12 cellular contexts compared by ENCODE assay signal in the genomic region with DNA sequence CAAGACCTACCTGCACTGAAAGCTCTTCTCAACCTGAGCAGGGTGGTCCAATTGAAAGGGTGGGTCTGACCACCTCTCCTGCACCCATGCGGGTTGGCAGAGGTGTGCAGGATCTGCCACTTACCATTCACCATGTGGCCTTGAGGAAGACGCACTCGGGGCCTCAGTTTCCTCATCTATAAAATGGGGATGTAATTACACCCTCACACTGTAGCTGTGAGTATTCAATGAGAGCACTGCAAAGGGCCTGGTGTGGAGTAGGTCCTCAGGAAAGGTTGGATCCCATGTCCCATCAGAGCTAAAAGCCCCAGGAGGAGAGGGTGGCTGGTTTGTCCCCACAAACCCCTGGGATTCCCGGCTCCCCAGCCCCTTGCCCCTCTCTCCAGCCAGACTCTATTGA. TPM values are rescaled to one million over a fixed set of nuclear protein-coding genes. Genes with fewer than 3 reads are reported as not detected.
DNase-seq lines count a peak whose midpoint lies in the region; ATAC-seq and TF ChIP-seq lines count a peak whose summit lies in the region.
"Had no signal": no experiment of that assay in that cellular context is flagged by ENCODE, and none has a peak within 500 bp of the region (broad histone marks: within the 10 kb centered on the region; RNA-seq: fewer than 3 reads in every experiment).

No MANE protein-coding gene starts in this region.

- peaks cover 26% of the 10 kb centered on the region for H3K79me1 ChIP-seq in trophoblast cell (ENCODE audit: low read length)

- peak overlapping the region; percentile 71 for H2BK120ac ChIP-seq in trophoblast cell (ENCODE audit: insufficient read depth, low read length, poor library complexity)

- intact Hi-C loops in ascending aorta (cut with DNase I) = loop anchor here (1.0 kb wide), 3 partner anchors 20 to 28 kb away; a partner anchor contains a TSS
- intact Hi-C loops in activated T-helper 2 cell treated with anti-CD3 and anti-CD28 coated beads, Interferon-gamma antibody, Interleukin-2, Interleukin-4, amounts not matched to agents 10 μg/mL and 5 μg/mL and 100 μg/mL, durations not matched to agents 14 hours and 24 hours and 36 hours (cut with micrococcal nuclease) = no loop called here

- POLR2A ChIA-PET in AG04450 (lab: Yijun Ruan, JAX) = interaction anchor here (0.6 to 2.4 kb wide), 4 partner anchors 15 to 60 kb away, joined by 3 to 15 read pairs (median 5); no protein-coding TSS in a partner anchor

- H3K36me3 Mint-ChIP-seq in activated T-helper 2 cell treated with anti-CD3 and anti-CD28 coated beads, Interferon-gamma antibody, Interleukin-2, Interleukin-4, amounts not matched to agents 10 μg/mL and 5 μg/mL and 100 μg/mL, durations not matched to agents 14 hours and 24 hours and 36 hours (ENCODE audit: low read depth) = peaks cover 9% of the 10 kb centered on the region
- peaks cover 5% of the 10 kb centered on the region for H3K36me3 Mint-ChIP-seq in activated naive CD8-positive, alpha-beta T cell treated with anti-CD3 and anti-CD28 coated beads for 36 hours
- H3K36me3 Mint-ChIP-seq: activated CD8-positive, alpha-beta memory T cell treated with anti-CD3 and anti-CD28 coated beads, Interleukin-2, amount 10 ng/mL, durations not matched to agents 7 days and 5 days had no signal

- H3K9ac ChIP-seq in trophoblast cell (ENCODE audit: low read length) = peak overlapping the region; percentile 62

- H2AFZ ChIP-seq in trophoblast cell (ENCODE audit: insufficient read depth, low read length, poor library complexity) = peak overlapping the region; percentile 2

- H2BK12ac ChIP-seq in trophoblast cell (ENCODE audit: low read length) = peak overlapping the region; percentile 47

- no peak for DNase-seq in AG04450 (ENCODE audit: low read depth, low spot score)
- DNase-seq in ascending aorta (ENCODE audit: low spot score in 2 of 2) = no peak
- DNase-seq in right atrium auricular region (ENCODE audit: low spot score) = no peak
- no peak for DNase-seq in trophoblast cell
- DNase-seq in activated T-helper 2 cell treated with anti-CD3 and anti-CD28 coated beads, Interferon-gamma antibody, Interleukin-2, Interleukin-4, amounts not matched to agents 10 μg/mL and 5 μg/mL and 100 μg/mL, durations not matched to agents 14 hours and 24 hours and 36 hours (ENCODE audit: low spot score) = no peak
- no peak for DNase-seq in germinal center (ENCODE audit: low spot score)
- DNase-seq in activated naive CD8-positive, alpha-beta T cell treated with anti-CD3 and anti-CD28 coated beads for 36 hours = no peak
- DNase-seq: activated CD8-positive, alpha-beta memory T cell treated with anti-CD3 and anti-CD28 coated beads, Interleukin-2, amount 10 ng/mL, durations not matched to agents 7 days and 5 days; cerebellar nuclear complex; NCI-H524; stimulated activated CD8-positive, alpha-beta memory T cell treated with anti-CD3 and anti-CD28 coated beads, Interleukin-4, amount 100 ng/mL, for 48 hours had no signal

- peak overlapping the region; percentile 24 for H3K18ac ChIP-seq in trophoblast cell (ENCODE audit: low read length)

- peak overlapping the region; percentile 16 for H4K8ac ChIP-seq in trophoblast cell (ENCODE audit: low read depth, low read length)

- H4K91ac ChIP-seq in trophoblast cell (ENCODE audit: low read depth, low read length) = peak overlapping the region; percentile 89

- no peaks in the 10 kb centered on the region for H3K4me1 Mint-ChIP-seq in activated T-helper 2 cell treated with anti-CD3 and anti-CD28 coated beads, Interferon-gamma antibody, Interleukin-2, Interleukin-4, amounts not matched to agents 10 μg/mL and 5 μg/mL and 100 μg/mL, durations not matched to agents 14 hours and 24 hours and 36 hours (ENCODE audit: low read depth)
- H3K4me1 Mint-ChIP-seq in activated naive CD8-positive, alpha-beta T cell treated with anti-CD3 and anti-CD28 coated beads for 36 hours = no peaks in the 10 kb centered on the region
- H3K4me1 Mint-ChIP-seq: activated CD8-positive, alpha-beta memory T cell treated with anti-CD3 and anti-CD28 coated beads, Interleukin-2, amount 10 ng/mL, durations not matched to agents 7 days and 5 days had no signal

- CTCF ChIA-PET in AG04450 (lab: Charles Lee) = interaction anchor here (0.9 to 2.0 kb wide), 4 partner anchors 24 to 30 kb away, joined by 3 to 4 read pairs (median 3); no protein-coding TSS in a partner anchor

- H3K27me3 ChIP-seq in AG04450 (ENCODE audit: control insufficient read depth, insufficient read depth, low read length) (no peaks in the 10 kb centered on the region), ascending aorta (no peaks in the 10 kb centered on the region), right atrium auricular region (no peaks in the 10 kb centered on the region), trophoblast cell (ENCODE audit: insufficient read depth, low read length) (no peaks in the 10 kb centered on the region)

- no peaks in the 10 kb centered on the region for H3K9me3 Mint-ChIP-seq in activated T-helper 2 cell treated with anti-CD3 and anti-CD28 coated beads, Interferon-gamma antibody, Interleukin-2, Interleukin-4, amounts not matched to agents 10 μg/mL and 5 μg/mL and 100 μg/mL, durations not matched to agents 14 hours and 24 hours and 36 hours
- no peaks in the 10 kb centered on the region for H3K9me3 Mint-ChIP-seq in activated naive CD8-positive, alpha-beta T cell treated with anti-CD3 and anti-CD28 coated beads for 36 hours

- no peak overlapping the region for H3K4me3 Mint-ChIP-seq in activated T-helper 2 cell treated with anti-CD3 and anti-CD28 coated beads, Interferon-gamma antibody, Interleukin-2, Interleukin-4, amounts not matched to agents 10 μg/mL and 5 μg/mL and 100 μg/mL, durations not matched to agents 14 hours and 24 hours and 36 hours (ENCODE audit: low read depth)
- no peak overlapping the region for H3K4me3 Mint-ChIP-seq in activated naive CD8-positive, alpha-beta T cell treated with anti-CD3 and anti-CD28 coated beads for 36 hours
- H3K4me3 Mint-ChIP-seq: activated CD8-positive, alpha-beta memory T cell treated with anti-CD3 and anti-CD28 coated beads, Interleukin-2, amount 10 ng/mL, durations not matched to agents 7 days and 5 days had no signal

- peak overlapping the region; percentile 31 for H3K14ac ChIP-seq in trophoblast cell (ENCODE audit: low read length)

- H3K27ac Mint-ChIP-seq in activated T-helper 2 cell treated with anti-CD3 and anti-CD28 coated beads, Interferon-gamma antibody, Interleukin-2, Interleukin-4, amounts not matched to agents 10 μg/mL and 5 μg/mL and 100 μg/mL, durations not matched to agents 14 hours and 24 hours and 36 hours = no peak overlapping the region
- no peak overlapping the region for H3K27ac Mint-ChIP-seq in activated naive CD8-positive, alpha-beta T cell treated with anti-CD3 and anti-CD28 coated beads for 36 hours
- H3K27ac Mint-ChIP-seq: activated CD8-positive, alpha-beta memory T cell treated with anti-CD3 and anti-CD28 coated beads, Interleukin-2, amount 10 ng/mL, durations not matched to agents 7 days and 5 days had no signal

- no CpG with 5 or more reads among the region's 4 CpGs for WGBS in trophoblast cell (ENCODE audit: extremely low coverage, insufficient coverage, insufficient read length)

- H3K4me1 ChIP-seq in ascending aorta = peaks cover under 1 to 9% of the 10 kb centered on the region in 2 donors
- H3K4me1 ChIP-seq in right atrium auricular region = peaks cover 0 to 59% of the 10 kb centered on the region in 2 donors
- peaks cover 50 to 51% of the 10 kb centered on the region in 2 experiments for H3K4me1 ChIP-seq in trophoblast cell (ENCODE audit: control insufficient read depth in 1 of 2, insufficient read depth in 2 of 2, low read length in 2 of 2)

- H2AK5ac ChIP-seq in trophoblast cell (ENCODE audit: low read length) = peak overlapping the region; percentile 40

- peak overlapping the region; percentile 60 for H2BK5ac ChIP-seq in trophoblast cell (ENCODE audit: low read depth, low read length, poor library complexity)

- peak overlapping the region; percentile 96 for H3K27ac ChIP-seq in AG04450 (ENCODE audit: low read depth, low read length)
- H3K27ac ChIP-seq in ascending aorta = peak overlapping the region; percentile 96 to 98
- peak overlapping the region; percentile 86 to 88 for H3K27ac ChIP-seq in right atrium auricular region
- peak overlapping the region; percentile 88 for H3K27ac ChIP-seq in trophoblast cell (ENCODE audit: low read depth, low read length)

- peak overlapping the region; percentile 7 for H4K12ac ChIP-seq in trophoblast cell (ENCODE audit: low read depth, low read length)

- H3K4ac ChIP-seq in trophoblast cell (ENCODE audit: low read depth, low read length) = peak overlapping the region; percentile 70

- no peak for ATAC-seq in GM18517 (IDR thresholded peaks at IDR 0.05; ENCODE audit: unreplicated experiment)
- ATAC-seq: activated CD8-positive, alpha-beta memory T cell treated with anti-CD3 and anti-CD28 coated beads, Interleukin-2, amount 10 ng/mL, durations not matched to agents 7 days and 5 days had no signal

- H3K79me2 ChIP-seq in trophoblast cell (ENCODE audit: control insufficient read depth, insufficient read depth, low read length, poor library complexity) = peaks cover 40% of the 10 kb centered on the region

- H3K4me3 ChIP-seq in AG04450 (ENCODE audit: low read depth, low read length) (peak overlapping the region; percentile 88), ascending aorta (peak overlapping the region; percentile 68 to 97), right atrium auricular region (peak overlapping the region; percentile 58 to 62), trophoblast cell (ENCODE audit: low read depth, low read length) (no peak overlapping the region)

- TF ChIP-seq CTCF in AG04450 (IDR thresholded peaks at IDR 0.05; ENCODE audit: low read depth, low read length) (no peak), ascending aorta (IDR thresholded peaks at IDR 0.05) (peak in 1 of 3 experiments; percentile 12), right atrium auricular region (IDR thresholded peaks at IDR 0.05) (no peak)

- H3K4me2 ChIP-seq in trophoblast cell (ENCODE audit: low read length) = peak overlapping the region; percentile 52

- no peak overlapping the region for H3K23ac ChIP-seq in trophoblast cell (ENCODE audit: low read length)

- no peaks in the 10 kb centered on the region for H3K27me3 Mint-ChIP-seq in activated T-helper 2 cell treated with anti-CD3 and anti-CD28 coated beads, Interferon-gamma antibody, Interleukin-2, Interleukin-4, amounts not matched to agents 10 μg/mL and 5 μg/mL and 100 μg/mL, durations not matched to agents 14 hours and 24 hours and 36 hours (ENCODE audit: low read depth)
- H3K27me3 Mint-ChIP-seq in activated naive CD8-positive, alpha-beta T cell treated with anti-CD3 and anti-CD28 coated beads for 36 hours = no peaks in the 10 kb centered on the region
- H3K27me3 Mint-ChIP-seq: activated CD8-positive, alpha-beta memory T cell treated with anti-CD3 and anti-CD28 coated beads, Interleukin-2, amount 10 ng/mL, durations not matched to agents 7 days and 5 days had no signal

- H3K9me3 ChIP-seq in AG04450 (ENCODE audit: control insufficient read depth, insufficient read depth, low read length) (no peaks in the 10 kb centered on the region; the same call in 1 of the 2 replicates), ascending aorta (no peaks in the 10 kb centered on the region), right atrium auricular region (no peaks in the 10 kb centered on the region), trophoblast cell (ENCODE audit: insufficient read depth, low read depth, low read length) (no peaks in the 10 kb centered on the region)

- H3K36me3 ChIP-seq in ascending aorta (peaks cover 39 to 68% of the 10 kb centered on the region in 2 donors), right atrium auricular region (peaks cover 58% of the 10 kb centered on the region), trophoblast cell (ENCODE audit: control insufficient read depth in 1 of 2, insufficient read depth in 2 of 2, low read length in 2 of 2) (peaks cover 35 to 37% of the 10 kb centered on the region in 2 experiments)

RNA-seq across cellular contexts. Expression of a gene that starts 0.6 kb away (rescaled TPM):
- 3,100 and 3,444 TPM in 2 replicates for polyA plus RNA-seq in AG04450 (2011; rRNA removed)
- polyA minus RNA-seq in AG04450 (2011; rRNA and poly(A)+ RNA removed) = 838 and 956 TPM in 2 replicates
- total RNA-seq in ascending aorta = 6,542 TPM
- 1,000 to 10,000 TPM in 1 of 2 donors, 100 to 1,000 TPM in 1; 442 to 1,859 TPM for total RNA-seq in right atrium auricular region
- polyA plus RNA-seq in trophoblast cell (2013) = 876 and 888 TPM in 2 replicates
- 3.1 and 3.8 TPM in 2 replicates for total RNA-seq in activated T-helper 2 cell treated with anti-CD3 and anti-CD28 coated beads, Interferon-gamma antibody, Interleukin-2, Interleukin-4, amounts not matched to agents 10 μg/mL and 5 μg/mL and 100 μg/mL, durations not matched to agents 14 hours and 24 hours and 36 hours
- 1 to 10 TPM; 2.0 TPM for total RNA-seq in activated naive CD8-positive, alpha-beta T cell treated with anti-CD3 and anti-CD28 coated beads for 36 hours

RNA-seq across cellular contexts. Expression of a gene that starts 20.1 kb away (rescaled TPM):
- 32.5 and 45.0 TPM in 2 replicates for polyA plus RNA-seq in AG04450 (2011; rRNA removed)
- polyA minus RNA-seq in AG04450 (2011; rRNA and poly(A)+ RNA removed) = 59.4 and 84.3 TPM in 2 replicates
- total RNA-seq in ascending aorta (45.4 TPM), right atrium auricular region (10 to 100 TPM; 19.1 to 33.0 TPM)
- 23.4 and 25.7 TPM in 2 replicates for polyA plus RNA-seq in trophoblast cell (2013)
- 26.1 and 27.1 TPM in 2 replicates for total RNA-seq in activated T-helper 2 cell treated with anti-CD3 and anti-CD28 coated beads, Interferon-gamma antibody, Interleukin-2, Interleukin-4, amounts not matched to agents 10 μg/mL and 5 μg/mL and 100 μg/mL, durations not matched to agents 14 hours and 24 hours and 36 hours
- 1 to 10 TPM; 8.0 to 8.7 TPM for total RNA-seq in activated naive CD8-positive, alpha-beta T cell treated with anti-CD3 and anti-CD28 coated beads for 36 hours

RNA-seq across cellular contexts. Expression of a gene that starts 33.3 kb away (rescaled TPM):
- 23.5 and 26.9 TPM in 2 replicates for polyA plus RNA-seq in AG04450 (2011; rRNA removed)
- polyA minus RNA-seq in AG04450 (2011; rRNA and poly(A)+ RNA removed) = 35.1 and 40.0 TPM in 2 replicates
- total RNA-seq in ascending aorta = 112 TPM
- total RNA-seq in right atrium auricular region = 10 to 100 TPM; 25.3 to 32.8 TPM
- 23.8 TPM in 2 replicates for polyA plus RNA-seq in trophoblast cell (2013)
- 151 and 154 TPM in 2 replicates for total RNA-seq in activated T-helper 2 cell treated with anti-CD3 and anti-CD28 coated beads, Interferon-gamma antibody, Interleukin-2, Interleukin-4, amounts not matched to agents 10 μg/mL and 5 μg/mL and 100 μg/mL, durations not matched to agents 14 hours and 24 hours and 36 hours
- 10 to 100 TPM; 85.0 to 85.9 TPM for total RNA-seq in activated naive CD8-positive, alpha-beta T cell treated with anti-CD3 and anti-CD28 coated beads for 36 hours

RNA-seq across cellular contexts. Expression of a gene that starts 33.9 kb away (rescaled TPM):
- 15.1 and 15.2 TPM in 2 replicates for polyA plus RNA-seq in AG04450 (2011; rRNA removed)
- polyA minus RNA-seq in AG04450 (2011; rRNA and poly(A)+ RNA removed) = 42.4 and 52.5 TPM in 2 replicates
- total RNA-seq in ascending aorta = 0.53 TPM
- 10 to 100 TPM; 11.0 to 11.5 TPM for total RNA-seq in right atrium auricular region
- polyA plus RNA-seq in trophoblast cell (2013) = 16.0 and 17.7 TPM in 2 replicates
- total RNA-seq in activated T-helper 2 cell treated with anti-CD3 and anti-CD28 coated beads, Interferon-gamma antibody, Interleukin-2, Interleukin-4, amounts not matched to agents 10 μg/mL and 5 μg/mL and 100 μg/mL, durations not matched to agents 14 hours and 24 hours and 36 hours = 22.7 and 25.8 TPM in 2 replicates
- 10 to 100 TPM; 16.6 to 17.3 TPM for total RNA-seq in activated naive CD8-positive, alpha-beta T cell treated with anti-CD3 and anti-CD28 coated beads for 36 hours

RNA-seq across cellular contexts. Expression of a gene that starts 54.5 kb away (rescaled TPM):
- polyA plus RNA-seq in AG04450 (2011; rRNA removed) = 46.1 and 48.8 TPM in 2 replicates
- polyA minus RNA-seq in AG04450 (2011; rRNA and poly(A)+ RNA removed) = 171 and 207 TPM in 2 replicates
- total RNA-seq in ascending aorta (60.7 TPM), right atrium auricular region (10 to 100 TPM; 41.1 to 65.8 TPM)
- polyA plus RNA-seq in trophoblast cell (2013) = 59.1 and 59.3 TPM in 2 replicates
- 72.3 and 76.9 TPM in 2 replicates for total RNA-seq in activated T-helper 2 cell treated with anti-CD3 and anti-CD28 coated beads, Interferon-gamma antibody, Interleukin-2, Interleukin-4, amounts not matched to agents 10 μg/mL and 5 μg/mL and 100 μg/mL, durations not matched to agents 14 hours and 24 hours and 36 hours
- total RNA-seq in activated naive CD8-positive, alpha-beta T cell treated with anti-CD3 and anti-CD28 coated beads for 36 hours = 10 to 100 TPM; 67.5 to 67.6 TPM

Comparison
In these comparisons a context has a peak if more than half of its experiments do, and no peak if none do; other contexts are left out.
1. RNA of a gene that starts 0.6 kb away (total RNA-seq): 6,542 TPM in ascending aorta (single experiment) and 442 to 1,859 TPM in right atrium auricular region; 3.1 to 3.8 TPM in activated T-helper 2 cell treated with anti-CD3 and anti-CD28 coated beads, Interferon-gamma antibody, Interleukin-2, Interleukin-4, amounts not matched to agents 10 μg/mL and 5 μg/mL and 100 μg/mL, durations not matched to agents 14 hours and 24 hours and 36 hours and 2.0 TPM in activated naive CD8-positive, alpha-beta T cell treated with anti-CD3 and anti-CD28 coated beads for 36 hours; every median in the first group is over 10 times any median in the second.
2. Peak in every context shown above with its lines, with median percentiles within 50 percentile points of each other: H3K27ac ChIP-seq.